ENCODE assay signal across 23 cellular contexts in genomic region chr17:49349535-49349934, GRCh38.
"Had no signal": no experiment of that assay in that cellular context is flagged by ENCODE, and none has a peak within 500 bp of the region (broad histone marks: within the 10 kb centered on the region; RNA-seq: fewer than 3 reads in every experiment).

No MANE protein-coding gene starts in this region.

- H3K27me3 ChIP-seq: dorsolateral prefrontal cortex, esophagus muscularis mucosa, gastrocnemius medialis, upper lobe of right lung had no signal

- H3K9me3 ChIP-seq: esophagus muscularis mucosa, gastrocnemius medialis, left ventricle myocardium inferior, upper lobe of right lung had no signal

- H3K9me3 Mint-ChIP-seq: activated T-cell treated with anti-CD3 and anti-CD28 coated beads, Interleukin-2, amount 50 U/mL, for 24 hours; activated T-helper 17 cell treated with anti-CD3 and anti-CD28 coated beads, Interleukin-2, amount 50 U/mL, for 72 hours; central memory CD8-positive, alpha-beta T cell; effector memory CD8-positive, alpha-beta T cell had no signal

- ATAC-seq: activated naive CD4-positive, alpha-beta T cell treated with anti-CD3 and anti-CD28 coated beads, Interleukin-2, amount 50 U/mL, for 72 hours; activated T-helper 17 cell treated with anti-CD3 and anti-CD28 coated beads, Interleukin-2, amount 50 U/mL, for 72 hours; effector memory CD8-positive, alpha-beta T cell; gastrocnemius medialis; right cardiac atrium; stimulated activated naive CD8-positive, alpha-beta T cell treated with anti-CD3 and anti-CD28 coated beads, Interleukin-15, Interleukin-2, amounts not matched to agents 100 U/mL and 50 U/mL, for 24 hours; upper lobe of right lung had no signal

- H3K4me1 ChIP-seq: parathyroid adenoma had no signal

- H3K9ac ChIP-seq: parathyroid adenoma had no signal

- H3K27me3 Mint-ChIP-seq: activated T-cell treated with anti-CD3 and anti-CD28 coated beads, Interleukin-2, amount 50 U/mL, for 24 hours; activated T-helper 17 cell treated with anti-CD3 and anti-CD28 coated beads, Interleukin-2, amount 50 U/mL, for 72 hours; central memory CD8-positive, alpha-beta T cell; effector memory CD8-positive, alpha-beta T cell had no signal

- H3K4me3 ChIP-seq: dorsolateral prefrontal cortex, esophagus muscularis mucosa, gastrocnemius medialis, left ventricle myocardium inferior, upper lobe of right lung had no signal

- H3K27ac Mint-ChIP-seq: activated naive CD4-positive, alpha-beta T cell treated with anti-CD3 and anti-CD28 coated beads, Interleukin-2, amount 50 U/mL, for 72 hours; activated T-cell treated with anti-CD3 and anti-CD28 coated beads, Interleukin-2, amount 50 U/mL, for 24 hours; nephron progenitor cell had no signal

- H3K36me3 ChIP-seq: gastrocnemius medialis, left ventricle myocardium inferior, upper lobe of right lung had no signal

- H3K4me3 Mint-ChIP-seq: activated T-cell treated with anti-CD3 and anti-CD28 coated beads, Interleukin-2, amount 50 U/mL, for 24 hours; activated T-helper 17 cell treated with anti-CD3 and anti-CD28 coated beads, Interleukin-2, amount 50 U/mL, for 72 hours; central memory CD8-positive, alpha-beta T cell; effector memory CD8-positive, alpha-beta T cell; nephron progenitor cell had no signal

- H2AFZ ChIP-seq: parathyroid adenoma had no signal

- DNase-seq: activated CD4-positive, alpha-beta T cell treated with anti-CD3 and anti-CD28 coated beads for 1 hour; activated CD4-positive, alpha-beta T cell treated with anti-CD3 and anti-CD28 coated beads, Interleukin-2, amount 50 U/mL, for 1 hour; activated CD8-positive, alpha-beta memory T cell treated with anti-CD3 and anti-CD28 coated beads, Interleukin-2, amount 50 U/mL, for 4 hours; activated T-cell treated with anti-CD3 and anti-CD28 coated beads, Interleukin-2, amount 50 U/mL, for 24 hours; dorsolateral prefrontal cortex; effector memory CD8-positive, alpha-beta T cell; gastrocnemius medialis; hypothalamus; left ventricle myocardium inferior; mammary epithelial cell; nephron progenitor cell; nucleus accumbens; right cardiac atrium; stimulated activated CD4-positive, alpha-beta T cell treated with anti-CD3 and anti-CD28 coated beads, Interleukin-12 subunit alpha, Interleukin-12 subunit beta, amount 100 ng/mL, for 4 hours; stimulated activated CD4-positive, alpha-beta T cell treated with anti-CD3 and anti-CD28 coated beads, Interleukin-4, amount 100 ng/mL, for 4 hours; stimulated activated naive CD8-positive, alpha-beta T cell treated with anti-CD3 and anti-CD28 coated beads, Interleukin-15, Interleukin-2, amounts not matched to agents 100 U/mL and 50 U/mL, for 24 hours; upper lobe of right lung; WERI-Rb-1 had no signal

- H3K4me1 Mint-ChIP-seq: nephron progenitor cell had no signal

- H3K27ac ChIP-seq: dorsolateral prefrontal cortex, esophagus muscularis mucosa, gastrocnemius medialis, left ventricle myocardium inferior, parathyroid adenoma, upper lobe of right lung, WERI-Rb-1 had no signal
